21 cellular contexts compared by ENCODE assay signal in genomic region chr2:220057922-220058321, GRCh38.
"Had no signal": no experiment of that assay in that cellular context is flagged by ENCODE, and none has a peak within 500 bp of the region (broad histone marks: within the 10 kb centered on the region; RNA-seq: fewer than 3 reads in every experiment).

No MANE protein-coding gene starts in this region.

- H3K27me3 Mint-ChIP-seq: stimulated activated naive B cell treated with anti-CD40 and anti-IgM and Interleukin-4, amounts not matched to agents 10 μg/mL and 1 μg/mL and 100 μg/mL, for 72 hours; stimulated activated naive CD8-positive, alpha-beta T cell treated with anti-CD3 and anti-CD28 coated beads, Interleukin-15, amount 100 ng/mL, for 72 hours had no signal

- H3K36me3 Mint-ChIP-seq: immature natural killer cell; naive thymus-derived CD4-positive, alpha-beta T cell; stimulated activated naive B cell treated with anti-CD40 and anti-IgM and Interleukin-4, amounts not matched to agents 10 μg/mL and 1 μg/mL and 100 μg/mL, for 72 hours had no signal

- H3K4me1 ChIP-seq: colonic mucosa, parathyroid adenoma, prostate gland, spleen, testis, transverse colon had no signal

- H3K9me3 ChIP-seq: colonic mucosa, prostate gland, testis, transverse colon had no signal

- ATAC-seq: esophagus mucosa; left lobe of liver; naive thymus-derived CD4-positive, alpha-beta T cell; sciatic nerve; stimulated activated naive B cell treated with anti-CD40 and anti-IgM and Interleukin-4, amounts not matched to agents 10 μg/mL and 1 μg/mL and 100 μg/mL, for 72 hours; stimulated activated naive CD8-positive, alpha-beta T cell treated with anti-CD3 and anti-CD28 coated beads, Interleukin-15, amount 100 ng/mL, for 72 hours had no signal

- H3K4me3 Mint-ChIP-seq: endodermal cell; immature natural killer cell; naive thymus-derived CD4-positive, alpha-beta T cell; nephron progenitor cell; stimulated activated naive B cell treated with anti-CD40 and anti-IgM and Interleukin-4, amounts not matched to agents 10 μg/mL and 1 μg/mL and 100 μg/mL, for 72 hours; stimulated activated naive CD8-positive, alpha-beta T cell treated with anti-CD3 and anti-CD28 coated beads, Interleukin-15, amount 100 ng/mL, for 72 hours had no signal

- H3K4me3 ChIP-seq: colonic mucosa, prostate gland, spleen, testis, transverse colon had no signal

- H3K4me1 Mint-ChIP-seq: endodermal cell; immature natural killer cell; stimulated activated naive B cell treated with anti-CD40 and anti-IgM and Interleukin-4, amounts not matched to agents 10 μg/mL and 1 μg/mL and 100 μg/mL, for 72 hours; stimulated activated naive CD8-positive, alpha-beta T cell treated with anti-CD3 and anti-CD28 coated beads, Interleukin-15, amount 100 ng/mL, for 72 hours had no signal

- H3K27me3 ChIP-seq: colonic mucosa, spleen, testis, transverse colon had no signal

- DNase-seq: cerebellar nuclear complex; colonic mucosa; effector CD4-positive, alpha-beta T cell; endodermal cell; immature natural killer cell; mammary epithelial cell; naive thymus-derived CD4-positive, alpha-beta T cell; nephron progenitor cell; spleen; stimulated activated CD4-positive, alpha-beta T cell treated with anti-CD3 and anti-CD28 coated beads, Interleukin-15, amount 100 ng/mL, for 24 hours; stimulated activated CD4-positive, alpha-beta T cell treated with anti-CD3 and anti-CD28 coated beads, Interleukin-1b, Interleukin-23, amount 100 ng/mL, for 48 hours; stimulated activated CD4-positive, alpha-beta T cell treated with anti-CD3 and anti-CD28 coated beads, Interleukin-4, amount 100 ng/mL, for 4 hours; stimulated activated naive B cell treated with anti-CD40 and anti-IgM and Interleukin-4, amounts not matched to agents 10 μg/mL and 1 μg/mL and 100 μg/mL, for 72 hours; stimulated activated naive CD8-positive, alpha-beta T cell treated with anti-CD3 and anti-CD28 coated beads, Interleukin-15, amount 100 ng/mL, for 72 hours; testis; transverse colon had no signal

- H3K36me3 ChIP-seq: colonic mucosa, prostate gland, spleen, transverse colon had no signal

- H3K27ac Mint-ChIP-seq: endodermal cell; immature natural killer cell; naive thymus-derived CD4-positive, alpha-beta T cell; nephron progenitor cell; stimulated activated naive B cell treated with anti-CD40 and anti-IgM and Interleukin-4, amounts not matched to agents 10 μg/mL and 1 μg/mL and 100 μg/mL, for 72 hours; stimulated activated naive CD8-positive, alpha-beta T cell treated with anti-CD3 and anti-CD28 coated beads, Interleukin-15, amount 100 ng/mL, for 72 hours had no signal

- H3K27ac ChIP-seq: colonic mucosa, parathyroid adenoma, prostate gland, spleen, testis, transverse colon had no signal
